ENCODE assay signal across 27 cellular contexts in genomic region chr6:2871922-2872321, GRCh38. TPM values are rescaled to one million over a fixed set of nuclear protein-coding genes. Genes with fewer than 3 reads are reported as not detected.
A peak's percentile ranks its signal among the peaks of the same experiment; 100 is the strongest.
DNase-seq lines count a peak whose midpoint lies in the region; ATAC-seq and TF ChIP-seq lines count a peak whose summit lies in the region.
"Had no signal": no experiment of that assay in that cellular context is flagged by ENCODE, and none has a peak within 500 bp of the region (broad histone marks: within the 10 kb centered on the region; RNA-seq: fewer than 3 reads in every experiment).

No MANE protein-coding gene starts in this region.

- H3K4me3 ChIP-seq in OCI-LY7 (ENCODE audit: low read depth, low read length, poor library complexity, severe bottlenecking) (no peak overlapping the region), gastroesophageal sphincter (no peak overlapping the region)
- no peak overlapping the region for H3K4me3 ChIP-seq in naive thymus-derived CD4-positive, alpha-beta T cell (ENCODE audit: low read length)
- H3K4me3 ChIP-seq: A549, SJCRH30 had no signal

- ATAC-seq in effector memory CD8-positive, alpha-beta T cell (replicated peaks): no peak
- no peak for ATAC-seq in stimulated activated memory B cell treated with anti-CD40 and anti-IgM and Interleukin-4, amounts not matched to agents 10 μg/mL and 1 μg/mL and 100 μg/mL, for 72 hours
- no peak for ATAC-seq in naive thymus-derived CD4-positive, alpha-beta T cell
- ATAC-seq in gastroesophageal sphincter: no peak
- ATAC-seq: A549, HCT116, PC-3, SK-N-SH treated with all-trans-retinoic acid at 6 μM for 48 hours had no signal

- peaks cover 6 to 14% of the 10 kb centered on the region in 2 donors for H3K36me3 Mint-ChIP-seq in CD14-positive monocyte
- H3K36me3 Mint-ChIP-seq in effector memory CD8-positive, alpha-beta T cell (ENCODE audit: insufficient read depth): peaks cover 7% of the 10 kb centered on the region
- H3K36me3 Mint-ChIP-seq in stimulated activated memory B cell treated with anti-CD40 and anti-IgM and Interleukin-4, amounts not matched to agents 10 μg/mL and 1 μg/mL and 100 μg/mL, for 72 hours: no peaks in the 10 kb centered on the region
- H3K36me3 Mint-ChIP-seq in naive thymus-derived CD4-positive, alpha-beta T cell: peaks cover 0 to 27% (median 0%) of the 10 kb centered on the region in 5 donors

- H3K9me2 ChIP-seq in OCI-LY7 (ENCODE audit: insufficient read depth, low read length): no peaks in the 10 kb centered on the region

- no peak for TF ChIP-seq EP300 in gastroesophageal sphincter (IDR thresholded peaks at IDR 0.05)

- WGBS in gastroesophageal sphincter (ENCODE audit: low coverage in 1 of 2), 2 donors: 71 to 100% methylated on average over 1 to 2 of the region's 2 CpGs

- H3K27me3 ChIP-seq in naive thymus-derived CD4-positive, alpha-beta T cell (ENCODE audit: control insufficient read depth in 2 of 2, insufficient read depth in 2 of 2, low read length in 2 of 2): no peaks in the 10 kb centered on the region
- H3K27me3 ChIP-seq in gastroesophageal sphincter: no peaks in the 10 kb centered on the region
- H3K27me3 ChIP-seq: SJCRH30 had no signal

- H4K20me1 ChIP-seq in OCI-LY7 (ENCODE audit: insufficient read depth, low read length): no peaks in the 10 kb centered on the region

- H3K4me1 ChIP-seq in OCI-LY7 (ENCODE audit: insufficient read depth, low read length, poor library complexity, severe bottlenecking): peaks cover 67% of the 10 kb centered on the region
- peaks cover 15 to 21% of the 10 kb centered on the region in 2 donors for H3K4me1 ChIP-seq in naive thymus-derived CD4-positive, alpha-beta T cell (ENCODE audit: control insufficient read depth in 2 of 2, insufficient read depth in 2 of 2, low read length in 2 of 2)
- H3K4me1 ChIP-seq in gastroesophageal sphincter: peaks cover 0 to 45% (median 11%) of the 10 kb centered on the region in 3 donors

- CTCF ChIA-PET in OCI-LY7 (lab: Charles Lee; ENCODE audit: unreplicated experiment): no interaction called here
- CTCF ChIA-PET in naive thymus-derived CD4-positive, alpha-beta T cell (lab: Charles Lee): interaction anchor here (1.0 to 1.2 kb wide), 3 partner anchors 8 to 103 kb away, joined by 3 to 6 read pairs (median 3); no protein-coding TSS in a partner anchor

- H3K4me3 Mint-ChIP-seq in CD14-positive monocyte: no peak overlapping the region
- H3K4me3 Mint-ChIP-seq in effector memory CD8-positive, alpha-beta T cell: no peak overlapping the region
- H3K4me3 Mint-ChIP-seq in stimulated activated memory B cell treated with anti-CD40 and anti-IgM and Interleukin-4, amounts not matched to agents 10 μg/mL and 1 μg/mL and 100 μg/mL, for 72 hours: no peak overlapping the region
- no peak overlapping the region for H3K4me3 Mint-ChIP-seq in naive thymus-derived CD4-positive, alpha-beta T cell

- peaks cover 1 to 19% (median 14%) of the 10 kb centered on the region in 7 donors for H3K9me3 Mint-ChIP-seq in CD14-positive monocyte
- H3K9me3 Mint-ChIP-seq in effector memory CD8-positive, alpha-beta T cell: peaks cover 0 to 1% of the 10 kb centered on the region in 2 donors
- peaks cover 5% of the 10 kb centered on the region for H3K9me3 Mint-ChIP-seq in stimulated activated memory B cell treated with anti-CD40 and anti-IgM and Interleukin-4, amounts not matched to agents 10 μg/mL and 1 μg/mL and 100 μg/mL, for 72 hours
- H3K9me3 Mint-ChIP-seq in naive thymus-derived CD4-positive, alpha-beta T cell: peaks cover 0 to 4% (median 0%) of the 10 kb centered on the region in 11 donors

- peaks cover 70% of the 10 kb centered on the region for H3K79me2 ChIP-seq in OCI-LY7 (ENCODE audit: insufficient read depth, low read depth, low read length)

- peaks cover 52% of the 10 kb centered on the region for H3K4me1 Mint-ChIP-seq in CD14-positive monocyte
- H3K4me1 Mint-ChIP-seq in effector memory CD8-positive, alpha-beta T cell (ENCODE audit: low read depth in 2 of 2): peaks cover 24 to 39% of the 10 kb centered on the region in 2 donors
- peaks cover 62% of the 10 kb centered on the region for H3K4me1 Mint-ChIP-seq in stimulated activated memory B cell treated with anti-CD40 and anti-IgM and Interleukin-4, amounts not matched to agents 10 μg/mL and 1 μg/mL and 100 μg/mL, for 72 hours
- H3K4me1 Mint-ChIP-seq in naive thymus-derived CD4-positive, alpha-beta T cell: peaks cover 23 to 55% (median 47%) of the 10 kb centered on the region in 7 donors

- POLR2A ChIA-PET in OCI-LY7 (lab: Charles Lee): interaction anchor here (0.5 to 7.1 kb wide), 6 partner anchors 8 to 540 kb away, joined by 3 to 88 read pairs (median 3); no protein-coding TSS in a partner anchor
- POLR2A ChIA-PET in naive thymus-derived CD4-positive, alpha-beta T cell (lab: Charles Lee): interaction anchor here (1.3 to 4.8 kb wide), 5 partner anchors 9 to 27 kb away, joined by 5 to 32 read pairs (median 7); no protein-coding TSS in a partner anchor

- TF ChIP-seq CTCF in CD14-positive monocyte (IDR thresholded peaks at IDR 0.05) (no peak), OCI-LY7 (conservative IDR thresholded peaks at IDR 0.05; ENCODE audit: low read length) (no peak), gastroesophageal sphincter (IDR thresholded peaks at IDR 0.05) (no peak)

- H3K36me3 ChIP-seq in OCI-LY7 (ENCODE audit: insufficient read depth, low read length): peaks cover 49% of the 10 kb centered on the region
- no peaks in the 10 kb centered on the region for H3K36me3 ChIP-seq in naive thymus-derived CD4-positive, alpha-beta T cell (ENCODE audit: control insufficient read depth in 2 of 3, insufficient read depth in 3 of 3, low read length in 3 of 3)
- H3K36me3 ChIP-seq in gastroesophageal sphincter: no peaks in the 10 kb centered on the region
- H3K36me3 ChIP-seq: SJCRH30 had no signal

- no peak overlapping the region for H3K4me2 ChIP-seq in OCI-LY7 (ENCODE audit: low read length)
- H3K4me2 ChIP-seq: A549 had no signal

- H3K9me3 ChIP-seq in OCI-LY7 (ENCODE audit: low read length): peaks cover 28% of the 10 kb centered on the region
- no peaks in the 10 kb centered on the region for H3K9me3 ChIP-seq in naive thymus-derived CD4-positive, alpha-beta T cell (ENCODE audit: control insufficient read depth in 2 of 3, low read length in 3 of 3)
- no peaks in the 10 kb centered on the region for H3K9me3 ChIP-seq in gastroesophageal sphincter
- H3K9me3 ChIP-seq: A549 had no signal

- peak overlapping the region in 6 of 7 donors; percentile 61 to 89 (median 78) for H3K27ac Mint-ChIP-seq in CD14-positive monocyte
- peak overlapping the region; percentile 10 to 88 for H3K27ac Mint-ChIP-seq in effector memory CD8-positive, alpha-beta T cell
- H3K27ac Mint-ChIP-seq in stimulated activated memory B cell treated with anti-CD40 and anti-IgM and Interleukin-4, amounts not matched to agents 10 μg/mL and 1 μg/mL and 100 μg/mL, for 72 hours: peak overlapping the region; percentile 98
- H3K27ac Mint-ChIP-seq in naive thymus-derived CD4-positive, alpha-beta T cell: peak overlapping the region in 2 of 9 donors; percentile 82 to 84

- H3K27me3 Mint-ChIP-seq in CD14-positive monocyte (ENCODE audit: low read depth in 3 of 3): peaks cover 0 to 8% (median 4%) of the 10 kb centered on the region in 3 donors
- no peaks in the 10 kb centered on the region for H3K27me3 Mint-ChIP-seq in effector memory CD8-positive, alpha-beta T cell
- H3K27me3 Mint-ChIP-seq in stimulated activated memory B cell treated with anti-CD40 and anti-IgM and Interleukin-4, amounts not matched to agents 10 μg/mL and 1 μg/mL and 100 μg/mL, for 72 hours: no peaks in the 10 kb centered on the region
- no peaks in the 10 kb centered on the region for H3K27me3 Mint-ChIP-seq in naive thymus-derived CD4-positive, alpha-beta T cell

- H2AFZ ChIP-seq in OCI-LY7 (ENCODE audit: low read length): no peak overlapping the region

- TF ChIP-seq POLR2A in gastroesophageal sphincter (IDR thresholded peaks at IDR 0.05): no peak

- BruUV-seq in OCI-LY7 (replicated peaks; lab: Mats Ljungman, UMichigan): no TSS peak

- H3K27ac ChIP-seq in OCI-LY7 (ENCODE audit: low read depth, low read length, poor library complexity, severe bottlenecking): peak overlapping the region; percentile 17
- H3K27ac ChIP-seq in naive thymus-derived CD4-positive, alpha-beta T cell (ENCODE audit: low read depth, low read length): no peak overlapping the region
- peak overlapping the region in 1 of 4 donors; percentile 38 for H3K27ac ChIP-seq in gastroesophageal sphincter
- H3K27ac ChIP-seq: SJCRH30 had no signal

- intact Hi-C loops in CD14-positive monocyte (cut with micrococcal nuclease) (no loop called here), OCI-LY7 (cut with micrococcal nuclease; ENCODE audit: unreplicated experiment) (no loop called here)
- intact Hi-C loops in naive thymus-derived CD4-positive, alpha-beta T cell (cut with micrococcal nuclease): no loop called here

- DNase-seq in CD14-positive monocyte (ENCODE audit: low spot score): no peak
- DNase-seq in OCI-LY7 (ENCODE audit: low spot score): no peak
- DNase-seq in effector memory CD8-positive, alpha-beta T cell: no peak
- no peak for DNase-seq in NCI-H2196 (lab: John Stamatoyannopoulos, UW; ENCODE audit: unreplicated experiment)
- no peak for DNase-seq in naive thymus-derived CD4-positive, alpha-beta T cell
- DNase-seq: AML-193, C1 segment of cervical spinal cord, Calu3, DMS79 treated with DMSO at 0.1 percent for 48 hours, KBM-7, MV-4-11, NCI-H1105, NCI-H1436 treated with DMSO at 0.1 percent for 48 hours, NCI-H187 treated with DMSO at 0.1 percent for 48 hours, NCI-H2171 treated with DMSO at 0.1 percent for 48 hours, NCI-H524, NCI-H748 treated with DMSO at 0.1 percent for 48 hours, PC-3, SJCRH30 had no signal

RNA-seq across cellular contexts. Expression of gene SERPINB1, which starts 30.3 kb away (rescaled TPM):
- polyA plus RNA-seq in CD14-positive monocyte: 100 to 1,000 TPM; 306 to 307 TPM
- 1.2 and 1.3 TPM in 2 replicates for total RNA-seq in OCI-LY7 (2014; rRNA removed; shearing (Covaris generic))
- total RNA-seq in OCI-LY7 (2022) (3.5 and 5.0 TPM in 2 replicates), gastroesophageal sphincter (10 to 100 TPM; 24.8 to 79.0 (median 45.4) TPM)
- 100 to 1,000 TPM in 1 of 5 experiments, 10 to 100 TPM in 4; 43.8 to 108 (median 62.5) TPM for total RNA-seq in naive thymus-derived CD4-positive, alpha-beta T cell
- 100 to 1,000 TPM; 129 to 135 TPM for polyA plus RNA-seq in naive thymus-derived CD4-positive, alpha-beta T cell

RNA-seq across cellular contexts. Expression of gene SERPINB9, which starts 31.2 kb away (rescaled TPM):
- polyA plus RNA-seq in CD14-positive monocyte: 10 to 100 TPM; 34.3 to 77.7 TPM
- 74.7 and 78.4 TPM in 2 replicates for total RNA-seq in OCI-LY7 (2014; rRNA removed; shearing (Covaris generic))
- total RNA-seq in OCI-LY7 (2022): 166 and 167 TPM in 2 replicates
- 10 to 100 TPM; 25.1 to 74.4 (median 52.0) TPM for total RNA-seq in naive thymus-derived CD4-positive, alpha-beta T cell
- polyA plus RNA-seq in naive thymus-derived CD4-positive, alpha-beta T cell: 10 to 100 TPM; 33.1 to 34.1 TPM
- total RNA-seq in gastroesophageal sphincter: 10 to 100 TPM in 1 of 4 donors, 1 to 10 TPM in 3; 5.9 to 16.6 (median 8.0) TPM
- total RNA-seq: H4, HT1080, MCF 10A had no signal

Comparison
In these comparisons a context has a peak if more than half of its experiments do, and no peak if none do; other contexts are left out.
1. RNA of gene SERPINB1, which starts 30.3 kb away (total RNA-seq): 24.8 to 79.0 TPM in gastroesophageal sphincter and 43.8 to 108 TPM in naive thymus-derived CD4-positive, alpha-beta T cell; 1.2 to 5.0 TPM in OCI-LY7; every median in the first group is over 4 times any median in the second.